1 cellular context compared by ENCODE assay signal in the genomic region with DNA sequence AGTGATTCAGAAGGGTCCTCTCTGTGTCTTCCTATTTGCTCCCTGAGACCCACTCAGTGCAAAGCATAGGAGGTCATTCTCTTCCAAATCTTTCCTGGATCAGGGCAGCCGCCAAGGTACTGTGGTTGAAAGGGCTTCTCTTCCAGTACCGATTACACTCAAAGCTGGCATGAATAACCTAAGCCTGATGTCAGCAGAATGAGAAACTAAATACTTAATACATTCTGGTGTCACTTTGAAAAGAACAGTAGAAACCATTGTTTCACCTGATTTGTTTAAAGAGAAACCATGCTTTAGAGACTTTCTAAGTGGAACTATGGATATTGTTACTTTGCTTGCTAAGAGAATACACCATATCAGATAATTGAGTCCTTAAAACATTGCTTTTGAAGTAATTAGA.
TF ChIP-seq lines count a peak whose summit lies in the region.

No MANE protein-coding gene starts in this region.

TF ChIP-seq in SK-N-SH, 30 proteins besides CTCF, POLR2A, EP300 and RAD21 (continued from another document):
- no peak for TF ChIP-seq SIN3A (IDR thresholded peaks at IDR 0.05; ENCODE audit: borderline replicate concordance, low read depth, low read length)
- TF ChIP-seq, protein P1, sequence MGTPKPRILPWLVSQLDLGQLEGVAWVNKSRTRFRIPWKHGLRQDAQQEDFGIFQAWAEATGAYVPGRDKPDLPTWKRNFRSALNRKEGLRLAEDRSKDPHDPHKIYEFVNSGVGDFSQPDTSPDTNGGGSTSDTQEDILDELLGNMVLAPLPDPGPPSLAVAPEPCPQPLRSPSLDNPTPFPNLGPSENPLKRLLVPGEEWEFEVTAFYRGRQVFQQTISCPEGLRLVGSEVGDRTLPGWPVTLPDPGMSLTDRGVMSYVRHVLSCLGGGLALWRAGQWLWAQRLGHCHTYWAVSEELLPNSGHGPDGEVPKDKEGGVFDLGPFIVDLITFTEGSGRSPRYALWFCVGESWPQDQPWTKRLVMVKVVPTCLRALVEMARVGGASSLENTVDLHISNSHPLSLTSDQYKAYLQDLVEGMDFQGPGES (IDR thresholded peaks at IDR 0.05; ENCODE audit: low read depth, low read length) = no peak
- no peak for TF ChIP-seq GABPA (IDR thresholded peaks at IDR 0.05; ENCODE audit: low read depth)
- TF ChIP-seq CHD2 (IDR thresholded peaks at IDR 0.05; ENCODE audit: low read length, partially characterized antibody) = no peak
- TF ChIP-seq, protein P2, sequence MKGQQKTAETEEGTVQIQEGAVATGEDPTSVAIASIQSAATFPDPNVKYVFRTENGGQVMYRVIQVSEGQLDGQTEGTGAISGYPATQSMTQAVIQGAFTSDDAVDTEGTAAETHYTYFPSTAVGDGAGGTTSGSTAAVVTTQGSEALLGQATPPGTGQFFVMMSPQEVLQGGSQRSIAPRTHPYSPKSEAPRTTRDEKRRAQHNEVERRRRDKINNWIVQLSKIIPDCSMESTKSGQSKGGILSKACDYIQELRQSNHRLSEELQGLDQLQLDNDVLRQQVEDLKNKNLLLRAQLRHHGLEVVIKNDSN (IDR thresholded peaks at IDR 0.05; ENCODE audit: borderline replicate concordance, low read depth) = no peak
- TF ChIP-seq POLR2AphosphoS5 (IDR thresholded peaks at IDR 0.05; ENCODE audit: low read depth, low read length) = no peak
- TF ChIP-seq TCF12 (IDR thresholded peaks at IDR 0.05) = no peak
- TF ChIP-seq RXRA (IDR thresholded peaks at IDR 0.05; ENCODE audit: borderline replicate concordance, low read depth) = no peak
- TF ChIP-seq, protein P3, sequence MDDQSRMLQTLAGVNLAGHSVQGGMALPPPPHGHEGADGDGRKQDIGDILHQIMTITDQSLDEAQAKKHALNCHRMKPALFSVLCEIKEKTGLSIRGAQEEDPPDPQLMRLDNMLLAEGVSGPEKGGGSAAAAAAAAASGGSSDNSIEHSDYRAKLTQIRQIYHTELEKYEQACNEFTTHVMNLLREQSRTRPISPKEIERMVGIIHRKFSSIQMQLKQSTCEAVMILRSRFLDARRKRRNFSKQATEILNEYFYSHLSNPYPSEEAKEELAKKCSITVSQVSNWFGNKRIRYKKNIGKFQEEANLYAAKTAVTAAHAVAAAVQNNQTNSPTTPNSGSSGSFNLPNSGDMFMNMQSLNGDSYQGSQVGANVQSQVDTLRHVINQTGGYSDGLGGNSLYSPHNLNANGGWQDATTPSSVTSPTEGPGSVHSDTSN (IDR thresholded peaks at IDR 0.05) = no peak
- TF ChIP-seq JUND (IDR thresholded peaks at IDR 0.05) = no peak
- TF ChIP-seq FOXJ3 (CRISPR knock-in tag; IDR thresholded peaks at IDR 0.05) = no peak
TF ChIP-seq in SK-N-SH: peak in this region for 0.
